9 cellular contexts compared by ENCODE assay signal in genomic region chr6:105482227-105482839, GRCh38.
A peak's percentile ranks its signal among the peaks of the same experiment; 100 is the strongest.
DNase-seq lines count a peak whose midpoint lies in the region; ATAC-seq and TF ChIP-seq lines count a peak whose summit lies in the region.
"Had no signal": no experiment of that assay in that cellular context is flagged by ENCODE, and none has a peak within 500 bp of the region (broad histone marks: within the 10 kb centered on the region; RNA-seq: fewer than 3 reads in every experiment).

No MANE protein-coding gene starts in this region.

- no peaks in the 10 kb centered on the region for H3K36me3 Mint-ChIP-seq in activated CD4-positive, alpha-beta memory T cell treated with anti-CD3 and anti-CD28 coated beads for 36 hours

- peaks cover 4% of the 10 kb centered on the region for H3K9me3 Mint-ChIP-seq in activated CD4-positive, alpha-beta memory T cell treated with anti-CD3 and anti-CD28 coated beads for 36 hours

- POLR2A ChIA-PET in activated CD4-positive, alpha-beta memory T cell treated with anti-CD3 and anti-CD28 coated beads for 36 hours (lab: Charles Lee): no interaction called here

- peak overlapping the region; percentile 53 for H3K27ac Mint-ChIP-seq in activated CD4-positive, alpha-beta memory T cell treated with anti-CD3 and anti-CD28 coated beads for 36 hours

- H3K4me3 ChIP-seq in AG09309 (ENCODE audit: control insufficient read depth, low read depth, low read length): no peak overlapping the region

- peaks cover 37% of the 10 kb centered on the region for H3K4me1 ChIP-seq in foreskin keratinocyte

- TF ChIP-seq CTCF in AG09309 (IDR thresholded peaks at IDR 0.05; ENCODE audit: control insufficient read depth, insufficient read depth, low read depth, low read length, missing control alignments) (no peak), foreskin keratinocyte (conservative IDR thresholded peaks at IDR 0.05) (no peak)

- intact Hi-C loops in activated CD4-positive, alpha-beta memory T cell treated with anti-CD3 and anti-CD28 coated beads for 36 hours (cut with micrococcal nuclease): loop anchor here (5.0 to 10.0 kb wide), 3 partner anchors 422 to 615 kb away; no protein-coding TSS in a partner anchor

- peaks cover 27% of the 10 kb centered on the region for H3K4me1 Mint-ChIP-seq in activated CD4-positive, alpha-beta memory T cell treated with anti-CD3 and anti-CD28 coated beads for 36 hours (ENCODE audit: low read depth)

- no peak for ATAC-seq in foreskin keratinocyte
- ATAC-seq in HG02981 (IDR thresholded peaks at IDR 0.05; ENCODE audit: unreplicated experiment): no peak
- no peak for ATAC-seq in GM18861 (IDR thresholded peaks at IDR 0.05; ENCODE audit: unreplicated experiment)
- ATAC-seq: HepG2 had no signal

- H3K4me3 Mint-ChIP-seq in activated CD4-positive, alpha-beta memory T cell treated with anti-CD3 and anti-CD28 coated beads for 36 hours: no peak overlapping the region

- H3K27ac ChIP-seq in foreskin keratinocyte: no peak overlapping the region

- peaks cover 11% of the 10 kb centered on the region for H3K27me3 Mint-ChIP-seq in activated CD4-positive, alpha-beta memory T cell treated with anti-CD3 and anti-CD28 coated beads for 36 hours

- H3K27me3 ChIP-seq in foreskin keratinocyte: no peaks in the 10 kb centered on the region

- DNase-seq in AG09309 (ENCODE audit: low read depth) (peak; percentile 35), HK-2 (ENCODE audit: unreplicated experiment) (peak; percentile 51), kidney tubule cell (ENCODE audit: low spot score) (peak; percentile 9), foreskin keratinocyte (no peak), epidermal melanocyte (ENCODE audit: insufficient read length, low spot score) (no peak)
- no peak for DNase-seq in activated CD4-positive, alpha-beta memory T cell treated with anti-CD3 and anti-CD28 coated beads for 36 hours

- CTCF ChIA-PET in activated CD4-positive, alpha-beta memory T cell treated with anti-CD3 and anti-CD28 coated beads for 36 hours (lab: Charles Lee): interaction anchor here (0.6 to 3.6 kb wide), 3 partner anchors 51 to 741 kb away, joined by 4 to 20 read pairs (median 5); no protein-coding TSS in a partner anchor

Comparison
In these comparisons a context has a peak if more than half of its experiments do, and no peak if none do; other contexts are left out.
1. DNase-seq: peak in AG09309 (single experiment), HK-2 (single experiment) and kidney tubule cell (single experiment); none in activated CD4-positive, alpha-beta memory T cell treated with anti-CD3 and anti-CD28 coated beads for 36 hours (single experiment), foreskin keratinocyte (0 of 2) and epidermal melanocyte (single experiment).